ENCODE assay signal across 10 cellular contexts in genomic region chr5:123448017-123448617, GRCh38. TPM values are rescaled to one million over a fixed set of nuclear protein-coding genes. Genes with fewer than 3 reads are reported as not detected.
A peak's percentile ranks its signal among the peaks of the same experiment; 100 is the strongest.
DNase-seq lines count a peak whose midpoint lies in the region; ATAC-seq lines count a peak whose summit lies in the region.
"Had no signal": no experiment of that assay in that cellular context is flagged by ENCODE, and none has a peak within 500 bp of the region (broad histone marks: within the 10 kb centered on the region; RNA-seq: fewer than 3 reads in every experiment).

No MANE protein-coding gene starts in this region.

- no peaks in the 10 kb centered on the region for H3K9me3 Mint-ChIP-seq in activated naive CD4-positive, alpha-beta T cell treated with anti-CD3 and anti-CD28 coated beads for 36 hours
- no peaks in the 10 kb centered on the region for H3K9me3 Mint-ChIP-seq in stimulated activated naive B cell treated with anti-CD40 and anti-IgM and Interleukin-4, amounts not matched to agents 10 μg/mL and 1 μg/mL and 100 μg/mL, for 72 hours

- peak; percentile 36 for DNase-seq in activated naive CD4-positive, alpha-beta T cell treated with anti-CD3 and anti-CD28 coated beads for 36 hours
- DNase-seq in activated naive CD4-positive, alpha-beta T cell treated with anti-CD3 and anti-CD28 coated beads, Interleukin-2, amount 50 U/mL, for 16 hours, result no peak
- DNase-seq in stimulated activated naive B cell treated with anti-CD40 and anti-IgM and Interleukin-4, amounts not matched to agents 10 μg/mL and 1 μg/mL and 100 μg/mL, for 72 hours, result no peak
- DNase-seq in AML-193 (lab: John Stamatoyannopoulos, UW) (no peak), NCI-H345 treated with DMSO at 0.1 percent for 48 hours (lab: John Stamatoyannopoulos, UW; ENCODE audit: unreplicated experiment) (no peak), NCI-H748 treated with DMSO at 0.1 percent for 48 hours (lab: John Stamatoyannopoulos, UW) (no peak)
- DNase-seq: NCI-H1092 treated with DMSO at 0.1 percent for 48 hours, SK-N-SH had no signal

- peaks cover 7% of the 10 kb centered on the region for H3K27me3 Mint-ChIP-seq in activated naive CD4-positive, alpha-beta T cell treated with anti-CD3 and anti-CD28 coated beads for 36 hours (ENCODE audit: low read depth)
- peaks cover 0 to 4% of the 10 kb centered on the region in 2 donors for H3K27me3 Mint-ChIP-seq in stimulated activated naive B cell treated with anti-CD40 and anti-IgM and Interleukin-4, amounts not matched to agents 10 μg/mL and 1 μg/mL and 100 μg/mL, for 72 hours

- peaks cover 34% of the 10 kb centered on the region for H3K4me1 Mint-ChIP-seq in activated naive CD4-positive, alpha-beta T cell treated with anti-CD3 and anti-CD28 coated beads for 36 hours (ENCODE audit: low read depth)
- H3K4me1 Mint-ChIP-seq in stimulated activated naive B cell treated with anti-CD40 and anti-IgM and Interleukin-4, amounts not matched to agents 10 μg/mL and 1 μg/mL and 100 μg/mL, for 72 hours, result peaks cover 0 to 11% of the 10 kb centered on the region in 2 donors

- intact Hi-C loops in activated naive CD4-positive, alpha-beta T cell treated with anti-CD3 and anti-CD28 coated beads for 36 hours (cut with micrococcal nuclease), result loop anchor here (1.0 to 2.0 kb wide), 5 partner anchors 10 to 101 kb away; partner anchors contain the start of genes CEP120 and CSNK1G3

- peak; percentile 91 for ATAC-seq in GM21786 (IDR thresholded peaks at IDR 0.05; ENCODE audit: unreplicated experiment)
- ATAC-seq in HG03457 (IDR thresholded peaks at IDR 0.05; ENCODE audit: unreplicated experiment), result peak; percentile 85
- peak; percentile 41 to 72 for ATAC-seq in stimulated activated naive B cell treated with anti-CD40 and anti-IgM and Interleukin-4, amounts not matched to agents 10 μg/mL and 1 μg/mL and 100 μg/mL, for 72 hours (replicated peaks)

- no peak overlapping the region for H3K27ac Mint-ChIP-seq in activated naive CD4-positive, alpha-beta T cell treated with anti-CD3 and anti-CD28 coated beads for 36 hours
- no peak overlapping the region for H3K27ac Mint-ChIP-seq in stimulated activated naive B cell treated with anti-CD40 and anti-IgM and Interleukin-4, amounts not matched to agents 10 μg/mL and 1 μg/mL and 100 μg/mL, for 72 hours

- no peak overlapping the region for H3K4me3 Mint-ChIP-seq in activated naive CD4-positive, alpha-beta T cell treated with anti-CD3 and anti-CD28 coated beads for 36 hours
- H3K4me3 Mint-ChIP-seq in stimulated activated naive B cell treated with anti-CD40 and anti-IgM and Interleukin-4, amounts not matched to agents 10 μg/mL and 1 μg/mL and 100 μg/mL, for 72 hours, result no peak overlapping the region

- H3K36me3 Mint-ChIP-seq in activated naive CD4-positive, alpha-beta T cell treated with anti-CD3 and anti-CD28 coated beads for 36 hours (ENCODE audit: low read depth), result no peaks in the 10 kb centered on the region
- H3K36me3 Mint-ChIP-seq in stimulated activated naive B cell treated with anti-CD40 and anti-IgM and Interleukin-4, amounts not matched to agents 10 μg/mL and 1 μg/mL and 100 μg/mL, for 72 hours, result no peaks in the 10 kb centered on the region

- CTCF ChIA-PET in activated naive CD4-positive, alpha-beta T cell treated with anti-CD3 and anti-CD28 coated beads for 36 hours (lab: Charles Lee), result interaction anchor here (1.0 kb wide), 1 partner anchor 25 kb away, joined by 4 read pairs; the partner anchor contains the start of gene CEP120

RNA-seq across cellular contexts. Expression of gene CEP120, which starts 24.9 kb away (rescaled TPM):
- total RNA-seq in activated naive CD4-positive, alpha-beta T cell treated with anti-CD3 and anti-CD28 coated beads for 36 hours, result 10 to 100 TPM; 39.2 to 39.5 TPM
